22 cellular contexts compared by ENCODE assay signal in the genomic region with DNA sequence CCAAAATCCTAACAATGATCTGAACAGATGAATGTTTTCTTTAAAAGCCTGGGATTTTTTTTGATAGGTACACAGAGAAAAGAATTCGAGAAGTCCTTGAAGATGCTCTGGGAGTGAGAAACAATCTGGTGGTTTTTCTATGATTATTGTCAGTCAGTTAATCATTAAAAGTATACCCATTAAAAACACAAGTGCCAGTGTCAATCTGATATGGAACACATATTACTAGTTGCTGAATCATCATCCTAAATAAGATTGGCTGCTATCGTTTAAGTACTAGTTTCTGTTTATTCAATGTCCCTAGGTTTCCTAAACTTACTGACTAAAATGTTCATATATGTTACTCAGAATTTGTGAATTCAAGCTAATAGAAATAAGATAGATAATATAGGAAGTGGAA. TPM values are rescaled to one million over a fixed set of nuclear protein-coding genes. Genes with fewer than 3 reads are reported as not detected.
A peak's percentile ranks its signal among the peaks of the same experiment; 100 is the strongest.
DNase-seq lines count a peak whose midpoint lies in the region; ATAC-seq, FAIRE-seq and TF ChIP-seq lines count a peak whose summit lies in the region.
"Had no signal": no experiment of that assay in that cellular context is flagged by ENCODE, and none has a peak within 500 bp of the region (broad histone marks: within the 10 kb centered on the region; RNA-seq: fewer than 3 reads in every experiment).

No MANE protein-coding gene starts in this region.

- H3K36me3 ChIP-seq in ACC112 (ENCODE audit: insufficient read depth, low read length): no peaks in the 10 kb centered on the region
- no peaks in the 10 kb centered on the region for H3K36me3 ChIP-seq in CD8-positive, alpha-beta memory T cell (ENCODE audit: insufficient read depth, low read length)
- H3K36me3 ChIP-seq in WERI-Rb-1: no peaks in the 10 kb centered on the region
- H3K36me3 ChIP-seq: BLaER1 had no signal

- no peaks in the 10 kb centered on the region for H3K36me3 Mint-ChIP-seq in CD8-positive, alpha-beta memory T cell

- TF ChIP-seq CTCF in WERI-Rb-1 (IDR thresholded peaks at IDR 0.05; ENCODE audit: low read depth, low read length): no peak

- peak; percentile 88 for FAIRE-seq in RCC 7860 (lab: Jason Lieb, UNC)
- FAIRE-seq: GM12878 had no signal

- H3K79me2 ChIP-seq in ACC112 (ENCODE audit: control insufficient read depth, insufficient read depth, low read length, unreplicated experiment): no peaks in the 10 kb centered on the region

- no peaks in the 10 kb centered on the region for H3K9me3 ChIP-seq in CD8-positive, alpha-beta memory T cell (ENCODE audit: low read length)
- H3K9me3 ChIP-seq in WERI-Rb-1 (ENCODE audit: severe bottlenecking): no peaks in the 10 kb centered on the region
- H3K9me3 ChIP-seq: BLaER1 had no signal

- POLR2A ChIA-PET in CD8-positive, alpha-beta memory T cell (lab: Charles Lee): no interaction called here

- no peak overlapping the region for H3K27ac Mint-ChIP-seq in CD8-positive, alpha-beta memory T cell
- H3K27ac Mint-ChIP-seq: CD4-positive, alpha-beta T cell; HFFc6 had no signal

- no peak overlapping the region for H3K4me3 Mint-ChIP-seq in CD8-positive, alpha-beta memory T cell
- H3K4me3 Mint-ChIP-seq: CD4-positive, alpha-beta T cell; HFFc6 had no signal

- no peak for ATAC-seq in GM19351 (IDR thresholded peaks at IDR 0.05; ENCODE audit: unreplicated experiment)
- ATAC-seq: GM12878 had no signal

- H2AFZ ChIP-seq in ACC112 (ENCODE audit: low read length, unreplicated experiment): peak overlapping the region; percentile 2

- peak; percentile 46 for DNase-seq in DMS53 treated with DMSO at 0.1 percent for 48 hours (lab: John Stamatoyannopoulos, UW; ENCODE audit: unreplicated experiment)
- DNase-seq in RCC 7860 (ENCODE audit: low spot score): peak; percentile 48
- peak; percentile 62 for DNase-seq in kidney tubule cell (ENCODE audit: low spot score)
- no peak for DNase-seq in CD8-positive, alpha-beta memory T cell
- no peak for DNase-seq in EL
- no peak for DNase-seq in WERI-Rb-1
- DNase-seq: CD4-positive, alpha-beta T cell; H7; HFFc6; NCI-H1417 treated with DMSO at 0.1 percent for 48 hours; NCI-H187; NCI-H2107; NCI-H446 treated with DMSO at 0.1 percent for 48 hours; NCI-H526 treated with DMSO at 0.1 percent for 48 hours; Right ventricle myocardium superior had no signal

- no peaks in the 10 kb centered on the region for H3K9me3 Mint-ChIP-seq in CD8-positive, alpha-beta memory T cell
- H3K9me3 Mint-ChIP-seq: CD4-positive, alpha-beta T cell; HFFc6 had no signal

- H3K4me1 ChIP-seq in ACC112 (ENCODE audit: control insufficient read depth, insufficient read depth, low read length, unreplicated experiment): peaks cover 19% of the 10 kb centered on the region
- H3K4me1 ChIP-seq in CD8-positive, alpha-beta memory T cell (ENCODE audit: insufficient read depth, low read length): no peaks in the 10 kb centered on the region
- H3K4me1 ChIP-seq: BLaER1 had no signal

- H3K4me3 ChIP-seq in ACC112 (ENCODE audit: low read depth, low read length): no peak overlapping the region
- no peak overlapping the region for H3K4me3 ChIP-seq in CD8-positive, alpha-beta memory T cell (ENCODE audit: low read length)
- no peak overlapping the region for H3K4me3 ChIP-seq in WERI-Rb-1 (ENCODE audit: low read depth, low read length)
- H3K4me3 ChIP-seq: BLaER1, GM12878 had no signal

- no peaks in the 10 kb centered on the region for H3K27me3 ChIP-seq in ACC112 (ENCODE audit: insufficient read depth, low read length)
- H3K27me3 ChIP-seq in CD8-positive, alpha-beta memory T cell (ENCODE audit: insufficient read depth, low read length, poor library complexity, severe bottlenecking): no peaks in the 10 kb centered on the region
- no peaks in the 10 kb centered on the region for H3K27me3 ChIP-seq in WERI-Rb-1 (ENCODE audit: insufficient read depth, low read depth, severe bottlenecking)
- H3K27me3 ChIP-seq: BLaER1 had no signal

- H3K27ac ChIP-seq in ACC112 (ENCODE audit: low read depth, low read length) (no peak overlapping the region), WERI-Rb-1 (no peak overlapping the region)
- H3K27ac ChIP-seq in CD8-positive, alpha-beta memory T cell (ENCODE audit: low read depth, low read length): no peak overlapping the region
- H3K27ac ChIP-seq: BLaER1, HL-60, KMS-11 had no signal

- peaks cover 5 to 25% of the 10 kb centered on the region in 2 donors for H3K27me3 Mint-ChIP-seq in CD8-positive, alpha-beta memory T cell
- H3K27me3 Mint-ChIP-seq: CD4-positive, alpha-beta T cell had no signal

- CTCF ChIA-PET in CD8-positive, alpha-beta memory T cell (lab: Charles Lee): no interaction called here

- no peaks in the 10 kb centered on the region for H3K4me1 Mint-ChIP-seq in CD8-positive, alpha-beta memory T cell

RNA-seq across cellular contexts. Expression of a gene that starts 16.1 kb away (rescaled TPM):
- not detected for total RNA-seq in CD8-positive, alpha-beta memory T cell
- not detected for polyA plus RNA-seq in CD8-positive, alpha-beta memory T cell
- total RNA-seq: GM12878, HT1080 had no signal

RNA-seq across cellular contexts. Expression of a gene that starts 47.2 kb away (rescaled TPM):
- 10 to 100 TPM; 38.2 to 38.7 TPM for total RNA-seq in CD8-positive, alpha-beta memory T cell
- 18.8 TPM for polyA plus RNA-seq in CD8-positive, alpha-beta memory T cell

Comparison
In these comparisons a context has a peak if more than half of its experiments do, and no peak if none do; other contexts are left out.
1. DNase-seq: peak in DMS53 treated with DMSO at 0.1 percent for 48 hours (single experiment), RCC 7860 (single experiment) and kidney tubule cell (single experiment); none in CD8-positive, alpha-beta memory T cell (0 of 5), EL (single experiment) and WERI-Rb-1 (single experiment).